Comparison of ENCODE assay signal across 1 cellular context in the genomic region with DNA sequence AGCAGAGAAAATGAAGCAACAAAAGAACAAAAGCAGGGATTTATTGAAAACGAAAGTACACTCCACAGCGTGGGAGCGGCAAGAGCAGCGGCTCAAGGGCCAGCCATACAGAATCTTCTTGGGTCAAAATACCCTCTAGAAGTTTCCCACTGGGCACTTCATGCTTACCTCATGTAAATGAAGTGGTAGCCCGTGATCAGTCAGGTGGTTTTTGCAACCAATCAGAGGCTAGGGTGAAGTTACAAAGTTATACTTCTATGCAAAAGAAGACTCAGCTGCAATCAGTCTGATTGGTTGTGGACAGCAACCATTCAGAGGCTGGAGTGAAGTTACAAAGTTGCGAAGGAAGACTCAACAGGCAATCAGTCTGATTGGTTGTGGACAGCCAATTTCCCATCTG.
TF ChIP-seq lines count a peak whose summit lies in the region.

No MANE protein-coding gene starts in this region.

TF ChIP-seq in HEK293, 187 proteins besides CTCF, POLR2A, EP300 and RAD21:
- TF ChIP-seq, protein P1, sequence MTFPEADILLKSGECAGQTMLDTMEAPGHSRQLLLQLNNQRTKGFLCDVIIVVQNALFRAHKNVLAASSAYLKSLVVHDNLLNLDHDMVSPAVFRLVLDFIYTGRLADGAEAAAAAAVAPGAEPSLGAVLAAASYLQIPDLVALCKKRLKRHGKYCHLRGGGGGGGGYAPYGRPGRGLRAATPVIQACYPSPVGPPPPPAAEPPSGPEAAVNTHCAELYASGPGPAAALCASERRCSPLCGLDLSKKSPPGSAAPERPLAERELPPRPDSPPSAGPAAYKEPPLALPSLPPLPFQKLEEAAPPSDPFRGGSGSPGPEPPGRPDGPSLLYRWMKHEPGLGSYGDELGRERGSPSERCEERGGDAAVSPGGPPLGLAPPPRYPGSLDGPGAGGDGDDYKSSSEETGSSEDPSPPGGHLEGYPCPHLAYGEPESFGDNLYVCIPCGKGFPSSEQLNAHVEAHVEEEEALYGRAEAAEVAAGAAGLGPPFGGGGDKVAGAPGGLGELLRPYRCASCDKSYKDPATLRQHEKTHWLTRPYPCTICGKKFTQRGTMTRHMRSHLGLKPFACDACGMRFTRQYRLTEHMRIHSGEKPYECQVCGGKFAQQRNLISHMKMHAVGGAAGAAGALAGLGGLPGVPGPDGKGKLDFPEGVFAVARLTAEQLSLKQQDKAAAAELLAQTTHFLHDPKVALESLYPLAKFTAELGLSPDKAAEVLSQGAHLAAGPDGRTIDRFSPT (tag by site-specific recombination; IDR thresholded peaks at IDR 0.05), result no peak
- no peak for TF ChIP-seq KLF7 (tag by site-specific recombination; IDR thresholded peaks at IDR 0.05; ENCODE audit: borderline replicate concordance)
- no peak for TF ChIP-seq ZNF266 (tag by site-specific recombination; IDR thresholded peaks at IDR 0.05; ENCODE audit: low read depth)
- TF ChIP-seq ZNF701 (tag by site-specific recombination; IDR thresholded peaks at IDR 0.05), result no peak
- TF ChIP-seq FEZF1 (tag by site-specific recombination; IDR thresholded peaks at IDR 0.05), result no peak
- no peak for TF ChIP-seq KLF9 (tag by site-specific recombination; IDR thresholded peaks at IDR 0.05; ENCODE audit: low read depth)
- TF ChIP-seq, protein P2, sequence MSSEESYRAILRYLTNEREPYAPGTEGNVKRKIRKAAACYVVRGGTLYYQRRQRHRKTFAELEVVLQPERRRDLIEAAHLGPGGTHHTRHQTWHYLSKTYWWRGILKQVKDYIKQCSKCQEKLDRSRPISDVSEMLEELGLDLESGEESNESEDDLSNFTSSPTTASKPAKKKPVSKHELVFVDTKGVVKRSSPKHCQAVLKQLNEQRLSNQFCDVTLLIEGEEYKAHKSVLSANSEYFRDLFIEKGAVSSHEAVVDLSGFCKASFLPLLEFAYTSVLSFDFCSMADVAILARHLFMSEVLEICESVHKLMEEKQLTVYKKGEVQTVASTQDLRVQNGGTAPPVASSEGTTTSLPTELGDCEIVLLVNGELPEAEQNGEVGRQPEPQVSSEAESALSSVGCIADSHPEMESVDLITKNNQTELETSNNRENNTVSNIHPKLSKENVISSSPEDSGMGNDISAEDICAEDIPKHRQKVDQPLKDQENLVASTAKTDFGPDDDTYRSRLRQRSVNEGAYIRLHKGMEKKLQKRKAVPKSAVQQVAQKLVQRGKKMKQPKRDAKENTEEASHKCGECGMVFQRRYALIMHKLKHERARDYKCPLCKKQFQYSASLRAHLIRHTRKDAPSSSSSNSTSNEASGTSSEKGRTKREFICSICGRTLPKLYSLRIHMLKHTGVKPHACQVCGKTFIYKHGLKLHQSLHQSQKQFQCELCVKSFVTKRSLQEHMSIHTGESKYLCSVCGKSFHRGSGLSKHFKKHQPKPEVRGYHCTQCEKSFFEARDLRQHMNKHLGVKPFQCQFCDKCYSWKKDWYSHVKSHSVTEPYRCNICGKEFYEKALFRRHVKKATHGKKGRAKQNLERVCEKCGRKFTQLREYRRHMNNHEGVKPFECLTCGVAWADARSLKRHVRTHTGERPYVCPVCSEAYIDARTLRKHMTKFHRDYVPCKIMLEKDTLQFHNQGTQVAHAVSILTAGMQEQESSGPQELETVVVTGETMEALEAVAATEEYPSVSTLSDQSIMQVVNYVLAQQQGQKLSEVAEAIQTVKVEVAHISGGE (tag by site-specific recombination; conservative IDR thresholded peaks at IDR 0.05; ENCODE audit: low read depth), result no peak
- TF ChIP-seq EGR2 (tag by site-specific recombination; IDR thresholded peaks at IDR 0.05; ENCODE audit: low read depth), result no peak
- TF ChIP-seq GLI4 (tag by site-specific recombination; IDR thresholded peaks at IDR 0.05), result no peak
- no peak for TF ChIP-seq ZFP41 (tag by site-specific recombination; IDR thresholded peaks at IDR 0.05; ENCODE audit: borderline replicate concordance)
